Comparison of ENCODE assay signal across 16 cellular contexts in genomic region chr4:35772291-35772690, GRCh38.
DNase-seq lines count a peak whose midpoint lies in the region; ATAC-seq, FAIRE-seq and TF ChIP-seq lines count a peak whose summit lies in the region.
"Had no signal": no experiment of that assay in that cellular context is flagged by ENCODE, and none has a peak within 500 bp of the region (broad histone marks: within the 10 kb centered on the region; RNA-seq: fewer than 3 reads in every experiment).

No MANE protein-coding gene starts in this region.

- H3K9ac ChIP-seq in keratinocyte (ENCODE audit: control insufficient read depth, extremely low read depth, insufficient read depth, low read length), result no peak overlapping the region

- no peaks in the 10 kb centered on the region for H3K36me3 Mint-ChIP-seq in activated naive CD8-positive, alpha-beta T cell treated with anti-CD3 and anti-CD28 coated beads for 36 hours
- H3K36me3 Mint-ChIP-seq: CD8-positive, alpha-beta T cell had no signal

- no peak overlapping the region for H3K4me2 ChIP-seq in keratinocyte (ENCODE audit: control insufficient read depth, extremely low read depth, insufficient read depth, low read depth, low read length)

- no peak for TF ChIP-seq CTCF in astrocyte of the spinal cord (IDR thresholded peaks at IDR 0.05; ENCODE audit: low read depth, low read length)
- TF ChIP-seq CTCF in keratinocyte (optimal IDR thresholded peaks at IDR 0.05 in 1 of 3, IDR thresholded peaks at IDR 0.05 in 1 of 3, conservative IDR thresholded peaks at IDR 0.05 in 1 of 3; ENCODE audit: extremely low read depth in 1 of 3, insufficient read depth in 2 of 3, low read length in 3 of 3), result no peak
- TF ChIP-seq CTCF in mucosa of descending colon (IDR thresholded peaks at IDR 0.05), result no peak

- H3K27me3 Mint-ChIP-seq in activated naive CD8-positive, alpha-beta T cell treated with anti-CD3 and anti-CD28 coated beads for 36 hours, result no peaks in the 10 kb centered on the region

- in situ Hi-C loops in astrocyte of the spinal cord (cut with HindIII; ENCODE audit: low sequenced_read_pairs), result no loop called here

- no peak for ATAC-seq in mucosa of descending colon
- ATAC-seq: CD8-positive, alpha-beta T cell; K562 had no signal

- intact Hi-C loops in mucosa of descending colon (cut with DNase I, micrococcal nuclease), result no loop called here

- H3K27me3 ChIP-seq in keratinocyte (ENCODE audit: control insufficient read depth, extremely low read depth, insufficient read depth, low read length), result no peaks in the 10 kb centered on the region
- H3K27me3 ChIP-seq: SJSA1 had no signal

- H2AFZ ChIP-seq in keratinocyte (ENCODE audit: control insufficient read depth, low read length), result no peak overlapping the region

- H3K9me3 Mint-ChIP-seq in activated naive CD8-positive, alpha-beta T cell treated with anti-CD3 and anti-CD28 coated beads for 36 hours, result no peaks in the 10 kb centered on the region
- H3K9me3 Mint-ChIP-seq: CD8-positive, alpha-beta T cell had no signal

- H4K20me1 ChIP-seq in keratinocyte (ENCODE audit: control insufficient read depth, extremely low read depth, insufficient read depth, low read length), result no peaks in the 10 kb centered on the region

- H3K4me1 ChIP-seq in keratinocyte (ENCODE audit: control insufficient read depth, extremely low read depth, insufficient read depth, low read length) (no peaks in the 10 kb centered on the region), mucosa of descending colon (ENCODE audit: low read depth) (no peaks in the 10 kb centered on the region)
- H3K4me1 ChIP-seq: SJSA1 had no signal

- H3K4me1 Mint-ChIP-seq in activated naive CD8-positive, alpha-beta T cell treated with anti-CD3 and anti-CD28 coated beads for 36 hours, result no peaks in the 10 kb centered on the region

- H3K4me3 ChIP-seq in astrocyte of the spinal cord (ENCODE audit: low read depth, low read length) (no peak overlapping the region), keratinocyte (ENCODE audit: control insufficient read depth in 2 of 3, extremely low read depth in 1 of 3, insufficient read depth in 2 of 3, low read depth in 1 of 3, low read length in 3 of 3) (no peak overlapping the region), mucosa of descending colon (no peak overlapping the region)
- H3K4me3 ChIP-seq: K562, SJSA1 had no signal

- no peak for FAIRE-seq in keratinocyte (lab: Jason Lieb, UNC)
- FAIRE-seq: K562 had no signal

- no peaks in the 10 kb centered on the region for H3K79me2 ChIP-seq in keratinocyte (ENCODE audit: control insufficient read depth, insufficient read depth, low read length)

- H3K4me3 Mint-ChIP-seq in activated naive CD8-positive, alpha-beta T cell treated with anti-CD3 and anti-CD28 coated beads for 36 hours, result no peak overlapping the region
- H3K4me3 Mint-ChIP-seq: CD8-positive, alpha-beta T cell had no signal

- no peak overlapping the region for H3K27ac Mint-ChIP-seq in activated naive CD8-positive, alpha-beta T cell treated with anti-CD3 and anti-CD28 coated beads for 36 hours
- H3K27ac Mint-ChIP-seq: CD8-positive, alpha-beta T cell had no signal

- peak; percentile 1 for DNase-seq in HS-27A (ENCODE audit: low read depth)
- peak; percentile 25 for DNase-seq in RPMI7951 (ENCODE audit: low read depth)
- peak; percentile 25 for DNase-seq in astrocyte of the spinal cord (ENCODE audit: low read depth, low spot score)
- peak; percentile 7 for DNase-seq in keratinocyte (ENCODE audit: low read depth, low spot score)
- no peak for DNase-seq in NCI-H345 (lab: John Stamatoyannopoulos, UW)
- DNase-seq in GOT3 (lab: John Stamatoyannopoulos, UW), result no peak
- DNase-seq in activated naive CD8-positive, alpha-beta T cell treated with anti-CD3 and anti-CD28 coated beads for 36 hours, result no peak
- no peak for DNase-seq in mucosa of descending colon
- DNase-seq: CD8-positive, alpha-beta T cell; H7; NCI-H1092; NCI-H1694; NCI-H446 treated with DMSO at 0.1 percent for 48 hours; NCI-H748 treated with DMSO at 0.1 percent for 48 hours had no signal

- H3K27ac ChIP-seq in keratinocyte (ENCODE audit: control insufficient read depth, insufficient read depth, low read length), result no peak overlapping the region
- H3K27ac ChIP-seq: SJSA1 had no signal

- H3K9me3 ChIP-seq in keratinocyte (ENCODE audit: control insufficient read depth, low read depth, low read length), result no peaks in the 10 kb centered on the region
- H3K9me3 ChIP-seq in mucosa of descending colon, result no peaks in the 10 kb centered on the region
- H3K9me3 ChIP-seq: SJSA1 had no signal

- H3K9me1 ChIP-seq in keratinocyte (ENCODE audit: control insufficient read depth, extremely low read depth, insufficient read depth, low read length), result no peaks in the 10 kb centered on the region

- H3K36me3 ChIP-seq in keratinocyte (ENCODE audit: control insufficient read depth in 2 of 2, extremely low read depth in 1 of 2, insufficient read depth in 2 of 2, low read length in 2 of 2) (no peaks in the 10 kb centered on the region), mucosa of descending colon (ENCODE audit: low read depth) (no peaks in the 10 kb centered on the region)
- H3K36me3 ChIP-seq: SJSA1 had no signal

- dilution Hi-C loops in keratinocyte (cut with MboI; ENCODE audit: extremely low pct_ligation_motif_present, low sequenced_read_pairs), result no loop called here

Comparison
In these comparisons a context has a peak if more than half of its experiments do, and no peak if none do; other contexts are left out.
1. DNase-seq: peak in HS-27A (single experiment), RPMI7951 (single experiment), astrocyte of the spinal cord (single experiment) and keratinocyte (single experiment); none in NCI-H345 (single experiment), GOT3 (single experiment), activated naive CD8-positive, alpha-beta T cell treated with anti-CD3 and anti-CD28 coated beads for 36 hours (single experiment) and mucosa of descending colon (0 of 3).